ENCODE assay signal across 16 cellular contexts in the genomic region with DNA sequence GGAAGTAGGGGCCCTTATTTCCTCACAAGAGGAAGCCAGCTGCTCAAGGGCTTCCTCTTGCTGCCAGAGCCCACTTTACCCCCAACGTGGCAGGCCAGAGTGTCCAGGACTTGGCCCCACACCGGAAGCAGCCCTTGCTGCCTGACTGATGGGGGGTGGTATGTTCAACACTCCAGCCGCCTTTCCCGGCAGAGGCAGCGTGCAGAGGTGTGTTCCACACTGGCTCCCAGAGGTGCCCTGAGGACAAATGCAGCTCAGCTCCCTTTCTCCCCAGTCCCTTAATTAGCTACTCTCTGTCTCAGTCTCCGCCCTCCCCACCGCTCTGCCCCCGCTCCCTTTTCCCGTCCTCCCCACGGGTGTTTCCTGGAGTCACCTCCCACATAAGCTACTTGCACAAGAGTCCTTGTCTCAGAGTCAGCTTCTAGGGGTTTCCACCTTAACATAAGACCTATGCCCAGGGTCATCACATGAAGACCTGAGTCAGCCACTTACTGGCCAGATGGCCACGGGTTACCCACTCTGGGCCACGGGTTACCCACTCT.
DNase-seq lines count a peak whose midpoint lies in the region; ATAC-seq, FAIRE-seq and TF ChIP-seq lines count a peak whose summit lies in the region.
"Had no signal": no experiment of that assay in that cellular context is flagged by ENCODE, and none has a peak within 500 bp of the region (broad histone marks: within the 10 kb centered on the region; RNA-seq: fewer than 3 reads in every experiment).

No MANE protein-coding gene starts in this region.

- H3K4me1 ChIP-seq in lower lobe of right lung (peaks cover 36% of the 10 kb centered on the region), upper lobe of left lung (peaks cover 12 to 25% (median 23%) of the 10 kb centered on the region in 4 donors)

- intact Hi-C loops in lower lobe of right lung (cut with DNase I) = no loop called here

- peaks cover 1% of the 10 kb centered on the region for H3K27me3 Mint-ChIP-seq in endothelial cell (ENCODE audit: unreplicated experiment)
- H3K27me3 Mint-ChIP-seq: activated CD4-positive, alpha-beta T cell treated with anti-CD3 and anti-CD28 coated beads, Interleukin-2, amount 10 ng/mL, durations not matched to agents 7 days and 5 days had no signal

- no peaks in the 10 kb centered on the region for H3K36me3 ChIP-seq in lower lobe of right lung
- no peaks in the 10 kb centered on the region for H3K36me3 ChIP-seq in upper lobe of left lung

- H3K4me1 Mint-ChIP-seq in endothelial cell (ENCODE audit: unreplicated experiment) = peaks cover 18% of the 10 kb centered on the region
- H3K4me1 Mint-ChIP-seq: natural killer cell had no signal

- DNase-seq in NCI-H146 (lab: John Stamatoyannopoulos, UW) (peak; percentile 14), NCI-H146 treated with DMSO at 0.1 percent for 48 hours (lab: John Stamatoyannopoulos, UW; ENCODE audit: unreplicated experiment) (no peak), endothelial cell (ENCODE audit: low spot score) (peak; percentile 7), lower lobe of right lung (peak; percentile 81), upper lobe of left lung (peak; percentile 38 to 61), GM19239 (ENCODE audit: insufficient read length, low spot score) (no peak), GDM1 (lab: John Stamatoyannopoulos, UW) (no peak), AML-193 (lab: John Stamatoyannopoulos, UW) (no peak)
- DNase-seq: activated CD4-positive, alpha-beta T cell treated with anti-CD3 and anti-CD28 coated beads, Interleukin-2, amount 10 ng/mL, durations not matched to agents 7 days and 5 days; foreskin fibroblast; natural killer cell; T-helper 1 cell had no signal

- TF ChIP-seq POLR2A in upper lobe of left lung (IDR thresholded peaks at IDR 0.05) = peak in 1 of 4 donors; percentile 11

- H3K36me3 Mint-ChIP-seq in endothelial cell (ENCODE audit: low read depth, unreplicated experiment) = no peaks in the 10 kb centered on the region
- H3K36me3 Mint-ChIP-seq: natural killer cell had no signal

- WGBS in upper lobe of left lung, 2 donors = 32 to 49% methylated on average over 11 to 12 of the region's 12 CpGs

- peak overlapping the region; percentile 73 for H3K27ac ChIP-seq in lower lobe of right lung
- H3K27ac ChIP-seq in upper lobe of left lung = peak overlapping the region; percentile 64 to 83 (median 78)
- H3K27ac ChIP-seq: KMS-11 had no signal

- TF ChIP-seq EP300 in upper lobe of left lung (IDR thresholded peaks at IDR 0.05) = peak in 1 of 4 donors; percentile 63

- no peaks in the 10 kb centered on the region for H3K9me3 Mint-ChIP-seq in endothelial cell (ENCODE audit: unreplicated experiment)
- H3K9me3 Mint-ChIP-seq: activated CD4-positive, alpha-beta T cell treated with anti-CD3 and anti-CD28 coated beads, Interleukin-2, amount 10 ng/mL, durations not matched to agents 7 days and 5 days; activated T-helper 1 cell treated with anti-CD3 and anti-CD28 coated beads, Interleukin-12 subunit alpha, Interleukin-12 subunit beta, Interleukin-2, Interleukin-4 antibody, amounts not matched to agents 30 ng/mL and 10 ng/mL and 1 ng/mL, durations not matched to agents 14 hours and 24 hours and 36 hours; natural killer cell had no signal

- no peak for TF ChIP-seq CTCF in endothelial cell (IDR thresholded peaks at IDR 0.05; ENCODE audit: unreplicated experiment)
- no peak for TF ChIP-seq CTCF in lower lobe of right lung (IDR thresholded peaks at IDR 0.05)
- TF ChIP-seq CTCF in upper lobe of left lung (IDR thresholded peaks at IDR 0.05) = no peak

- peak overlapping the region; percentile 61 for H3K27ac Mint-ChIP-seq in endothelial cell (ENCODE audit: unreplicated experiment)
- H3K27ac Mint-ChIP-seq: activated CD4-positive, alpha-beta T cell treated with anti-CD3 and anti-CD28 coated beads, Interleukin-2, amount 10 ng/mL, durations not matched to agents 7 days and 5 days; activated T-helper 1 cell treated with anti-CD3 and anti-CD28 coated beads, Interleukin-12 subunit alpha, Interleukin-12 subunit beta, Interleukin-2, Interleukin-4 antibody, amounts not matched to agents 30 ng/mL and 10 ng/mL and 1 ng/mL, durations not matched to agents 14 hours and 24 hours and 36 hours; natural killer cell had no signal

- H3K27me3 ChIP-seq in lower lobe of right lung (ENCODE audit: low read depth) (no peaks in the 10 kb centered on the region), upper lobe of left lung (no peaks in the 10 kb centered on the region)
- H3K27me3 ChIP-seq: dorsolateral prefrontal cortex had no signal

- no peak overlapping the region for H3K4me3 Mint-ChIP-seq in endothelial cell (ENCODE audit: unreplicated experiment)
- H3K4me3 Mint-ChIP-seq: activated CD4-positive, alpha-beta T cell treated with anti-CD3 and anti-CD28 coated beads, Interleukin-2, amount 10 ng/mL, durations not matched to agents 7 days and 5 days; activated T-helper 1 cell treated with anti-CD3 and anti-CD28 coated beads, Interleukin-12 subunit alpha, Interleukin-12 subunit beta, Interleukin-2, Interleukin-4 antibody, amounts not matched to agents 30 ng/mL and 10 ng/mL and 1 ng/mL, durations not matched to agents 14 hours and 24 hours and 36 hours; natural killer cell had no signal

- FAIRE-seq in GM19239 (lab: Jason Lieb, UNC) = no peak

- ATAC-seq in lower lobe of right lung = peak; percentile 80 to 85
- peak; percentile 71 to 72 for ATAC-seq in upper lobe of left lung (ENCODE audit: low FRiP score in 2 of 2)
- ATAC-seq: natural killer cell, Panc1 had no signal

- no peak overlapping the region for H3K4me3 ChIP-seq in lower lobe of right lung
- H3K4me3 ChIP-seq in upper lobe of left lung = no peak overlapping the region
- H3K4me3 ChIP-seq: dorsolateral prefrontal cortex had no signal

- H3K9me3 ChIP-seq in lower lobe of right lung (no peaks in the 10 kb centered on the region), upper lobe of left lung (no peaks in the 10 kb centered on the region)

Comparison
In these comparisons a context has a peak if more than half of its experiments do, and no peak if none do; other contexts are left out.
1. DNase-seq: peak in NCI-H146 (single experiment), endothelial cell (single experiment), lower lobe of right lung (single experiment) and upper lobe of left lung (2 of 2); none in NCI-H146 treated with DMSO at 0.1 percent for 48 hours (single experiment), GM19239 (single experiment), GDM1 (single experiment) and AML-193 (0 of 2).